Comparison of ENCODE assay signal across 1 cellular context in the genomic region with DNA sequence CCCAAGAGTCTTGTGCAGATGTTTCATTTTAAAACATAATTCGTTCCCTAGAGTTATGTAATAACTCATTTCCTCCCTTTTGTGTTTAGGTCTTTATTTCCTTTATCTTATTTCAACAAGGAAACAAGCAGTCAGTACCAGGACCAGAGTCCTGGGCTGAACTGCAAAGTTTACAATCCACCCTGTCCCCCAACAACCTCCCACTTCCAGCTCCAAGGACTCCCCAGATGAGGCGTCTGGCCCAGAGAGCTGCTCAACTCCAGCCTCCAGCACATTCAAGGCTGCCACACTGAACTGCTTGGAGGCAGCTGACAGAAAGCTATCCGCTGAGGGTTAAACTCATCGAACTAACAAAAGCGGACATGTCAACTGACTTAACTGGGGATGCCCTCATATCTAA.
TF ChIP-seq lines count a peak whose summit lies in the region.

No MANE protein-coding gene starts in this region.

TF ChIP-seq in WTC11, 78 proteins besides CTCF, POLR2A, EP300 and RAD21 (continued from another document):
- TF ChIP-seq ZNF425 (CRISPR knock-in tag; conservative IDR thresholded peaks at IDR 0.05) (no peak), ZNF263 (CRISPR knock-in tag; IDR thresholded peaks at IDR 0.05; ENCODE audit: low read depth) (no peak), CREB1 (CRISPR knock-in tag; IDR thresholded peaks at IDR 0.05) (no peak)
